ENCODE assay signal across 8 cellular contexts in the genomic region with DNA sequence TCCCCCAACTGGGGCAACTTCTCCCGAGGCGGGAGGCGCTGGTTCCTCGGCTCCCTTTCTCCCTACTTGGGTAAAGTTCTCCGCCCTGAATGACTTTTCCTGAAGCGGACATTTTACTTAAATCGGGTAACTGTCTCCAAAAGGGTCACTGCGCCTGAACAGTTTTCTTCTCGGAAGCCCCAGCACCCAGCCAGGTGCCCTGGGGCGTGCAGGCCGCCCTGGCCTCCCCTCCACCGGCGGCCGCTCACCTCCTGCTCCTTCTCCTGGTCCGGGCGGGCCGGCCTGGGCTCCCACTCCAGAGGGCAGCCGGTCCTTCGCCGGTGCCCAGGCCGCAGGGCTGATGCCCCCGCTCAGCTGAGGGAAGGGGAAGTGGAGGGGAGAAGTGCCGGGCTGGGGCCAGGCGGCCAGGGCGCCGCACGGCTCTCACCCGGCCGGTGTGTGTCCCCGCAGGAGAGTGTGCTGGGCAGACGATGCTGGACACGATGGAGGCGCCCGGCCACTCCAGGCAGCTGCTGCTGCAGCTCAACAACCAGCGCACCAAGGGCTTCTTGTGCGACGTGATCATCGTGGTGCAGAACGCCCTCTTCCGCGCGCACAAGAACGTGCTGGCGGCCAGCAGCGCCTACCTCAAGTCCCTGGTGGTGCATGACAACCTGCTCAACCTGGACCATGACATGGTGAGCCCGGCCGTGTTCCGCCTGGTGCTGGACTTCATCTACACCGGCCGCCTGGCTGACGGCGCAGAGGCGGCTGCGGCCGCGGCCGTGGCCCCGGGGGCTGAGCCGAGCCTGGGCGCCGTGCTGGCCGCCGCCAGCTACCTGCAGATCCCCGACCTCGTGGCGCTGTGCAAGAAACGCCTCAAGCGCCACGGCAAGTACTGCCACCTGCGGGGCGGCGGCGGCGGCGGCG. TPM values are rescaled to one million over a fixed set of nuclear protein-coding genes. Genes with fewer than 3 reads are reported as not detected.
DNase-seq lines count a peak whose midpoint lies in the region; ATAC-seq and TF ChIP-seq lines count a peak whose summit lies in the region.

No MANE protein-coding gene starts in this region.

- no peaks in the 10 kb centered on the region for H3K4me1 ChIP-seq in prostate gland (replicated peaks)

- ATAC-seq in HG02885 (IDR thresholded peaks at IDR 0.05; ENCODE audit: poor library complexity, unreplicated experiment), result no peak

- no peak for TF ChIP-seq POLR2A in prostate gland (IDR thresholded peaks at IDR 0.05)

- peak; percentile 88 for DNase-seq in GM12865 (ENCODE audit: low read depth)
- DNase-seq in activated CD4-positive, alpha-beta T cell treated with anti-CD3 and anti-CD28 coated beads, Interleukin-2, amount 50 U/mL, for 4 hours, result peak; percentile 45 to 48
- no peak for DNase-seq in fibroblast of mammary gland (ENCODE audit: low read depth)
- no peak for DNase-seq in prostate gland (ENCODE audit: low spot score)
- no peak for DNase-seq in NCI-H146 (lab: John Stamatoyannopoulos, UW)
- DNase-seq in COR-L47 (lab: John Stamatoyannopoulos, UW), result no peak
- no peak for DNase-seq in HK-2 (ENCODE audit: unreplicated experiment)

- TF ChIP-seq CTCF in GM12865 (IDR thresholded peaks at IDR 0.05; ENCODE audit: insufficient read depth, low read depth, low read length, missing control alignments) (peak; percentile 9), fibroblast of mammary gland (conservative IDR thresholded peaks at IDR 0.05; ENCODE audit: control insufficient read depth, insufficient read depth, low read depth, low read length) (no peak), prostate gland (IDR thresholded peaks at IDR 0.05) (no peak)

- H3K27ac ChIP-seq in prostate gland, result peak overlapping the region; percentile 77 to 82

- intact Hi-C loops in prostate gland (cut with DNase I), result loop anchor here (5.0 to 10.0 kb wide), 2 partner anchors 36 to 338 kb away; no protein-coding TSS in a partner anchor

- 53% methylated on average over 75 of the region's 76 CpGs for WGBS in prostate gland

- H3K9me3 ChIP-seq in prostate gland, result no peaks in the 10 kb centered on the region

- H3K4me3 ChIP-seq in GM12865 (ENCODE audit: low read depth, low read length) (peak overlapping the region; percentile 85), fibroblast of mammary gland (ENCODE audit: control insufficient read depth, low read depth, low read length) (peak overlapping the region; percentile 67), prostate gland (peak overlapping the region; percentile 43 to 46)

- no peaks in the 10 kb centered on the region for H3K36me3 ChIP-seq in prostate gland

- H3K27me3 ChIP-seq in prostate gland (replicated peaks; ENCODE audit: insufficient read depth), result no peaks in the 10 kb centered on the region

RNA-seq across cellular contexts. Expression of gene HIC1, which starts 1.6 kb away (rescaled TPM):
- total RNA-seq in prostate gland, result 10 to 100 TPM; 20.5 to 33.1 TPM

RNA-seq across cellular contexts. Expression of gene OVCA2, which starts 14.7 kb away (rescaled TPM):
- 10 to 100 TPM; 52.2 to 57.5 TPM for total RNA-seq in prostate gland

RNA-seq across cellular contexts. Expression of gene DPH1, which starts 26.5 kb away (rescaled TPM):
- 10 to 100 TPM; 61.4 to 84.1 TPM for total RNA-seq in prostate gland

RNA-seq across cellular contexts. Expression of gene RTN4RL1, which starts 31.3 kb away (rescaled TPM):
- 10 to 100 TPM in 1 of 2 donors, 1 to 10 TPM in 1; 8.3 to 21.5 TPM for total RNA-seq in prostate gland

Comparison
In these comparisons a context has a peak if more than half of its experiments do, and no peak if none do; other contexts are left out.
1. DNase-seq: peak in GM12865 (single experiment) and activated CD4-positive, alpha-beta T cell treated with anti-CD3 and anti-CD28 coated beads, Interleukin-2, amount 50 U/mL, for 4 hours (2 of 2); none in fibroblast of mammary gland (single experiment), prostate gland (single experiment), NCI-H146 (single experiment), COR-L47 (single experiment) and HK-2 (single experiment).
2. Peak in every context shown above with its lines, with median percentiles within 50 percentile points of each other: H3K4me3 ChIP-seq.